ENCODE assay signal across 12 cellular contexts in genomic region chr19:1175020-1175419, GRCh38. TPM values are rescaled to one million over a fixed set of nuclear protein-coding genes. Genes with fewer than 3 reads are reported as not detected.
DNase-seq lines count a peak whose midpoint lies in the region; ATAC-seq and TF ChIP-seq lines count a peak whose summit lies in the region.
"Had no signal": no experiment of that assay in that cellular context is flagged by ENCODE, and none has a peak within 500 bp of the region (broad histone marks: within the 10 kb centered on the region; RNA-seq: fewer than 3 reads in every experiment).

No MANE protein-coding gene starts in this region.

- no peak overlapping the region for H2AFZ ChIP-seq in neural progenitor cell (replicated peaks)

- WGBS in body of pancreas, 2 donors, result 86 to 89% methylated on average over 3 to 6 of the region's 6 CpGs
- WGBS in heart right ventricle, 2 donors, result 89 to 91% methylated on average over 6 of the region's 6 CpGs

- H3K4me3 Mint-ChIP-seq in CD4-positive, alpha-beta T cell, result peak overlapping the region; percentile 82
- H3K4me3 Mint-ChIP-seq in HFFc6 (no peak overlapping the region; the same call in 1 of the 2 replicates), neural progenitor cell (peak overlapping the region; percentile 82)
- H3K4me3 Mint-ChIP-seq in activated naive CD8-positive, alpha-beta T cell treated with anti-CD3 and anti-CD28 coated beads, Interleukin-2, amount 50 U/mL, for 24 hours, result peak overlapping the region; percentile 67

- DNase-seq in CD4-positive, alpha-beta T cell, result no peak
- DNase-seq in HFFc6, result no peak
- no peak for DNase-seq in activated naive CD8-positive, alpha-beta T cell treated with anti-CD3 and anti-CD28 coated beads, Interleukin-2, amount 50 U/mL, for 24 hours
- no peak for DNase-seq in neural progenitor cell (ENCODE audit: low spot score)
- DNase-seq in body of pancreas, result no peak
- DNase-seq in effector CD4-positive, alpha-beta T cell, result no peak
- no peak for DNase-seq in glomerular visceral epithelial cell (ENCODE audit: extremely low spot score)
- DNase-seq in heart right ventricle, result no peak
- DNase-seq: kidney glomerular epithelial cell; NCI-H2227 treated with DMSO at 0.1 percent for 48 hours; RPMI8226; stimulated activated CD4-positive, alpha-beta T cell treated with anti-CD3 and anti-CD28 coated beads, Interleukin-15, amount 100 ng/mL, for 24 hours had no signal

- no peaks in the 10 kb centered on the region for H3K27me3 Mint-ChIP-seq in CD4-positive, alpha-beta T cell
- H3K27me3 Mint-ChIP-seq in HFFc6 (ENCODE audit: insufficient read depth) (peaks cover 5% of the 10 kb centered on the region), neural progenitor cell (ENCODE audit: insufficient read depth, low read depth) (peaks cover 14% of the 10 kb centered on the region)
- H3K27me3 Mint-ChIP-seq in activated naive CD8-positive, alpha-beta T cell treated with anti-CD3 and anti-CD28 coated beads, Interleukin-2, amount 50 U/mL, for 24 hours, result no peaks in the 10 kb centered on the region

- H3K9me3 ChIP-seq in CD4-positive, alpha-beta T cell (ENCODE audit: control insufficient read depth, low read length), result no peaks in the 10 kb centered on the region
- H3K9me3 ChIP-seq in neural progenitor cell (ENCODE audit: low read depth) (no peaks in the 10 kb centered on the region), body of pancreas (no peaks in the 10 kb centered on the region), heart right ventricle (no peaks in the 10 kb centered on the region)

- peaks cover 37% of the 10 kb centered on the region for H3K79me2 ChIP-seq in neural progenitor cell (ENCODE audit: low read depth)

- H3K36me3 Mint-ChIP-seq in CD4-positive, alpha-beta T cell (ENCODE audit: low read depth), result peaks cover 8% of the 10 kb centered on the region
- H3K36me3 Mint-ChIP-seq in HFFc6 (ENCODE audit: low read depth), result peaks cover 10% of the 10 kb centered on the region
- peaks cover 6% of the 10 kb centered on the region for H3K36me3 Mint-ChIP-seq in activated naive CD8-positive, alpha-beta T cell treated with anti-CD3 and anti-CD28 coated beads, Interleukin-2, amount 50 U/mL, for 24 hours (ENCODE audit: low read depth)
- H3K36me3 Mint-ChIP-seq in neural progenitor cell, result peaks cover 7% of the 10 kb centered on the region

- H4K20me1 ChIP-seq in neural progenitor cell (ENCODE audit: low read depth), result peaks cover 27% of the 10 kb centered on the region

- H3K4me1 ChIP-seq in neural progenitor cell (peaks cover 17% of the 10 kb centered on the region), body of pancreas (peaks cover 26% of the 10 kb centered on the region), heart right ventricle (peaks cover 0 to 71% (median 20%) of the 10 kb centered on the region in 9 donors)

- H3K4me1 Mint-ChIP-seq in CD4-positive, alpha-beta T cell (ENCODE audit: low read depth), result peaks cover 19% of the 10 kb centered on the region
- H3K4me1 Mint-ChIP-seq in HFFc6 (ENCODE audit: low read depth), result peaks cover 48% of the 10 kb centered on the region
- peaks cover 32% of the 10 kb centered on the region for H3K4me1 Mint-ChIP-seq in activated naive CD8-positive, alpha-beta T cell treated with anti-CD3 and anti-CD28 coated beads, Interleukin-2, amount 50 U/mL, for 24 hours
- H3K4me1 Mint-ChIP-seq in neural progenitor cell, result peaks cover 24% of the 10 kb centered on the region

- H3K36me3 ChIP-seq in neural progenitor cell, result no peaks in the 10 kb centered on the region
- H3K36me3 ChIP-seq in body of pancreas (replicated peaks in 1 of 2; ENCODE audit: insufficient read depth in 1 of 2, low read depth in 2 of 2), result no peaks in the 10 kb centered on the region
- peaks cover 0 to 6% (median 0%) of the 10 kb centered on the region in 9 donors for H3K36me3 ChIP-seq in heart right ventricle

- POLR2A ChIA-PET in CD4-positive, alpha-beta T cell (lab: Charles Lee), result interaction anchor here (0.9 to 1.7 kb wide), 6 partner anchors 17 to 107 kb away, joined by 3 to 8 read pairs (median 6); no protein-coding TSS in a partner anchor

- CTCF ChIA-PET in CD4-positive, alpha-beta T cell (lab: Charles Lee), result interaction anchor here (0.8 kb wide), 1 partner anchor 62 kb away, joined by 3 read pairs; no protein-coding TSS in a partner anchor

- H3F3A ChIP-seq in neural progenitor cell (ENCODE audit: low read depth), result peaks cover 26% of the 10 kb centered on the region

- no peak for TF ChIP-seq POLR2A in body of pancreas (IDR thresholded peaks at IDR 0.05)

- H3K4me3 ChIP-seq in neural progenitor cell (no peak overlapping the region), body of pancreas (no peak overlapping the region), heart right ventricle (no peak overlapping the region)

- TF ChIP-seq CTCF in CD4-positive, alpha-beta T cell (IDR thresholded peaks at IDR 0.05), result no peak
- TF ChIP-seq CTCF in HFFc6 (IDR thresholded peaks at IDR 0.05) (no peak), neural progenitor cell (IDR thresholded peaks at IDR 0.05) (no peak), body of pancreas (IDR thresholded peaks at IDR 0.05) (no peak), heart right ventricle (IDR thresholded peaks at IDR 0.05) (no peak)

- ATAC-seq in CD4-positive, alpha-beta T cell (ENCODE audit: poor library complexity), result no peak
- no peak for ATAC-seq in activated naive CD8-positive, alpha-beta T cell treated with anti-CD3 and anti-CD28 coated beads, Interleukin-2, amount 50 U/mL, for 24 hours
- ATAC-seq in body of pancreas (no peak), heart right ventricle (no peak)

- H3K27ac ChIP-seq in CD4-positive, alpha-beta T cell (ENCODE audit: low read depth, low read length), result no peak overlapping the region
- H3K27ac ChIP-seq in neural progenitor cell (no peak overlapping the region), body of pancreas (no peak overlapping the region), heart right ventricle (no peak overlapping the region)

- no peaks in the 10 kb centered on the region for H3K9me3 Mint-ChIP-seq in CD4-positive, alpha-beta T cell
- no peaks in the 10 kb centered on the region for H3K9me3 Mint-ChIP-seq in HFFc6
- H3K9me3 Mint-ChIP-seq in activated naive CD8-positive, alpha-beta T cell treated with anti-CD3 and anti-CD28 coated beads, Interleukin-2, amount 50 U/mL, for 24 hours, result no peaks in the 10 kb centered on the region
- no peaks in the 10 kb centered on the region for H3K9me3 Mint-ChIP-seq in neural progenitor cell

- intact Hi-C loops in CD4-positive, alpha-beta T cell (cut with DNase I, micrococcal nuclease), result loop anchor here in 1 of 2 experiments (2.0 kb wide), 1 partner anchor 42 kb away; no protein-coding TSS in a partner anchor
- intact Hi-C loops in body of pancreas (cut with DNase I) (no loop called here), heart right ventricle (cut with DNase I) (loop anchor here in 1 of 10 donors (10.0 kb wide), 1 partner anchor 50 kb away; no protein-coding TSS in a partner anchor)

- peak overlapping the region; percentile 91 for H3K27ac Mint-ChIP-seq in CD4-positive, alpha-beta T cell
- peak overlapping the region; percentile 50 for H3K27ac Mint-ChIP-seq in HFFc6
- H3K27ac Mint-ChIP-seq in activated naive CD8-positive, alpha-beta T cell treated with anti-CD3 and anti-CD28 coated beads, Interleukin-2, amount 50 U/mL, for 24 hours, result peak overlapping the region; percentile 78
- peak overlapping the region; percentile 25 for H3K27ac Mint-ChIP-seq in neural progenitor cell

- H3K4me2 ChIP-seq in neural progenitor cell, result no peak overlapping the region

- no peaks in the 10 kb centered on the region for H3K27me3 ChIP-seq in CD4-positive, alpha-beta T cell (ENCODE audit: control insufficient read depth, insufficient read depth, low read length)
- no peaks in the 10 kb centered on the region for H3K27me3 ChIP-seq in neural progenitor cell
- no peaks in the 10 kb centered on the region for H3K27me3 ChIP-seq in body of pancreas
- no peaks in the 10 kb centered on the region for H3K27me3 ChIP-seq in heart right ventricle

- no peak overlapping the region for H3K9ac ChIP-seq in neural progenitor cell

RNA-seq across cellular contexts. Expression of gene SBNO2, which starts 1.0 kb away (rescaled TPM):
- 100 to 1,000 TPM; 126 to 137 TPM for total RNA-seq in CD4-positive, alpha-beta T cell
- 10 to 100 TPM; 33.7 to 49.8 (median 41.5) TPM for total RNA-seq in HFFc6 (2021; fragmentation: NEBNext Ultra II Directional; extraction: Animal tissue kit (Norgen Biotek cat#: 25700))
- total RNA-seq in neural progenitor cell (ENCODE audit: low replicate concordance) (3.3 and 16.2 TPM in 2 replicates), body of pancreas (10 to 100 TPM; 14.0 to 30.7 TPM), heart right ventricle (10 to 100 TPM; 12.6 to 61.3 (median 16.1) TPM)
- 10 to 100 TPM; 12.6 to 18.7 TPM for polyA plus RNA-seq in heart right ventricle

RNA-seq across cellular contexts. Expression of gene STK11, which starts 30.6 kb away (rescaled TPM):
- total RNA-seq in CD4-positive, alpha-beta T cell, result 10 to 100 TPM; 49.7 to 53.0 TPM
- 10 to 100 TPM; 52.9 to 59.1 (median 56.7) TPM for total RNA-seq in HFFc6 (2021; fragmentation: NEBNext Ultra II Directional; extraction: Animal tissue kit (Norgen Biotek cat#: 25700))
- total RNA-seq in neural progenitor cell (ENCODE audit: low replicate concordance) (27.4 and 67.3 TPM in 2 replicates), body of pancreas (10 to 100 TPM; 49.0 to 68.6 TPM), heart right ventricle (10 to 100 TPM; 43.7 to 71.6 (median 46.6) TPM)
- 10 to 100 TPM; 41.1 to 70.4 TPM for polyA plus RNA-seq in heart right ventricle

Comparison
In these comparisons a context has a peak if more than half of its experiments do, and no peak if none do; other contexts are left out.
1. H3K27ac Mint-ChIP-seq: peak in every context shown above with its lines; median percentile 91 in CD4-positive, alpha-beta T cell; 78 in activated naive CD8-positive, alpha-beta T cell treated with anti-CD3 and anti-CD28 coated beads, Interleukin-2, amount 50 U/mL, for 24 hours; 50 in HFFc6; 25 in neural progenitor cell.